Comparison of ENCODE assay signal across 11 cellular contexts in the genomic region with DNA sequence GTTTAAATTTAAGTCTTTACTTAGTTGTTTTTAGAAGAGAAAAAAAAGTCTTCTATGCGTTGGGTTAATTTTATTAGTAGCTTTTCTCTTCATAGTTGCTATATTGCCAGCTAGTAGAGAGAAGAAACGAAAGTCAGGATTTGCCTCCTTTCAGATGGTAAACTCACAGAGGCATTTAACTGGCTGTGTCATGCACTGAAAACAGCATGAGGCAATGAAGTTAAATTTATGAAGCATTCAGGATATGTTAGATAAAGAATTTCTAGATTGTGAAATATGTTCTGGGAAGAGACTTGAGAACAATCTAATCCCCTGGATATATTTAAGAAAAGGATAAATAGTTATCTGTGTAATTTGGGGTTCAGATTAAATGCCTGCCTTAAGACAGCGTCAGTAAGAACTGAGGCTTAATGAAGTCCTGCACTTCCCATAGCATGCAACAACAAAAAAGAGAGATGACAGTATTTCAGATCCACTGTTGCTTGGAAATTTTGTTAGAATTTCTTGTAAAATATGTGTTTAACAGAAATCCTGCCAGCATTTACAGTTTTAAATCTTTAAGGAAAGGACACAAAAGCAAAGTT. TPM values are rescaled to one million over a fixed set of nuclear protein-coding genes. Genes with fewer than 3 reads are reported as not detected.
A peak's percentile ranks its signal among the peaks of the same experiment; 100 is the strongest.
DNase-seq lines count a peak whose midpoint lies in the region; ATAC-seq, FAIRE-seq and TF ChIP-seq lines count a peak whose summit lies in the region.
"Had no signal": no experiment of that assay in that cellular context is flagged by ENCODE, and none has a peak within 500 bp of the region (broad histone marks: within the 10 kb centered on the region; RNA-seq: fewer than 3 reads in every experiment).

No MANE protein-coding gene starts in this region.

- FAIRE-seq in K562 (lab: Jason Lieb, UNC) (no peak), urothelium cell line (lab: Jason Lieb, UNC) (no peak)

- no peak for TF ChIP-seq POLR2A in K562 (conservative IDR thresholded peaks at IDR 0.05)
- TF ChIP-seq POLR2A in gastrocnemius medialis (IDR thresholded peaks at IDR 0.05) = peak in 1 of 2 donors; percentile 12

- no peak overlapping the region for H3K9ac ChIP-seq in K562 (ENCODE audit: insufficient read depth in 1 of 2, low read depth in 2 of 2, low read length in 2 of 2)
- H3K9ac ChIP-seq: SK-N-SH had no signal

- POLR2A ChIA-PET in K562 (lab: Yijun Ruan, JAX) = interaction anchor here (0.6 kb wide), 1 partner anchor 24 kb away, joined by 4 read pairs; no protein-coding TSS in a partner anchor

- intact Hi-C loops in K562 (cut with micrococcal nuclease) (no loop called here), gastrocnemius medialis (cut with DNase I; ENCODE audit: low total_unique reads) (loop anchor here (5.0 to 10.0 kb wide), 3 partner anchors 142 to 332 kb away; partner anchors contain the start of genes FAM20B and RALGPS2)

- no peaks in the 10 kb centered on the region for H3K9me3 Mint-ChIP-seq in activated T-cell treated with anti-CD3 and anti-CD28 coated beads, Interleukin-2, amount 50 U/mL, for 4 hours

- H3K9me3 ChIP-seq in K562 (replicated peaks; ENCODE audit: control insufficient read depth, insufficient read depth, low read depth, low read length) (no peaks in the 10 kb centered on the region), gastrocnemius medialis (no peaks in the 10 kb centered on the region)
- H3K9me3 ChIP-seq: SK-N-SH had no signal

- WGBS in K562 (ENCODE audit: insufficient coverage, low coverage, missing lambda C conversion rate) = 1% methylated on average over 3 of the region's 3 CpGs

- H3K27me3 Mint-ChIP-seq in activated T-cell treated with anti-CD3 and anti-CD28 coated beads, Interleukin-2, amount 50 U/mL, for 4 hours (ENCODE audit: low read depth) = no peaks in the 10 kb centered on the region

- TF ChIP-seq CTCF in K562 (IDR thresholded peaks at IDR 0.05 in 2 of 3, conservative IDR thresholded peaks at IDR 0.05 in 1 of 3; ENCODE audit: insufficient read depth in 2 of 3, low read depth in 1 of 3, low read length in 3 of 3) (no peak), gastrocnemius medialis (IDR thresholded peaks at IDR 0.05 in 4 of 5, conservative IDR thresholded peaks at IDR 0.05 in 1 of 5) (peak in 1 of 5 experiments; percentile 16)

- peaks cover 3% of the 10 kb centered on the region for H3K36me3 Mint-ChIP-seq in activated T-cell treated with anti-CD3 and anti-CD28 coated beads, Interleukin-2, amount 50 U/mL, for 4 hours (ENCODE audit: insufficient read depth)
- H3K36me3 Mint-ChIP-seq: activated CD8-positive, alpha-beta memory T cell treated with anti-CD3 and anti-CD28 coated beads, Interleukin-2, amount 10 ng/mL, durations not matched to agents 7 days and 5 days had no signal

- CTCF ChIA-PET in K562 (lab: Yijun Ruan, JAX; ENCODE audit: low intra/inter-chr PET ratio) = no interaction called here

- H3K4me1 ChIP-seq in K562 (replicated peaks in 1 of 2; ENCODE audit: control insufficient read depth in 2 of 2, insufficient read depth in 2 of 2, low read length in 2 of 2) (no peaks in the 10 kb centered on the region), gastrocnemius medialis (peaks cover 36 to 49% of the 10 kb centered on the region in 2 donors)

- H3K27ac ChIP-seq in K562 (ENCODE audit: extremely low read depth, low read depth, low read length) (no peak overlapping the region), gastrocnemius medialis (peak overlapping the region; percentile 76 to 84 (median 82))

- TF ChIP-seq EP300 in K562 (IDR thresholded peaks at IDR 0.05; ENCODE audit: low read length) = no peak

- ATAC-seq in K562 = no peak
- ATAC-seq in gastrocnemius medialis = peak; percentile 78 to 81
- no peak for ATAC-seq in SK-N-SH treated with all-trans-retinoic acid at 6 μM for 48 hours
- ATAC-seq in HG03354 (IDR thresholded peaks at IDR 0.05; ENCODE audit: poor library complexity, severe bottlenecking, unreplicated experiment) = no peak
- no peak for ATAC-seq in activated T-cell treated with anti-CD3 and anti-CD28 coated beads, Interleukin-2, amount 50 U/mL, for 4 hours
- ATAC-seq: activated CD8-positive, alpha-beta memory T cell treated with anti-CD3 and anti-CD28 coated beads, Interleukin-2, amount 10 ng/mL, durations not matched to agents 7 days and 5 days had no signal

- no peak for TF ChIP-seq RAD21 in K562 (CRISPR knock-in tag; conservative IDR thresholded peaks at IDR 0.05 in 1 of 2, IDR thresholded peaks at IDR 0.05 in 1 of 2)

- no peak overlapping the region for H3K4me2 ChIP-seq in K562 (ENCODE audit: insufficient read depth, low read length)
- H3K4me2 ChIP-seq: SK-N-SH had no signal

- no peaks in the 10 kb centered on the region for H3K36me3 ChIP-seq in K562 (ENCODE audit: control insufficient read depth, insufficient read depth, low read length)
- H3K36me3 ChIP-seq in gastrocnemius medialis = no peaks in the 10 kb centered on the region

- peaks cover 5 to 7% of the 10 kb centered on the region in 2 experiments; a peak in 3 of 5 replicates for H3K27me3 ChIP-seq in K562 (ENCODE audit: control insufficient read depth in 2 of 2, insufficient read depth in 2 of 2, low read length in 2 of 2)
- no peaks in the 10 kb centered on the region for H3K27me3 ChIP-seq in gastrocnemius medialis

- H3K9me1 ChIP-seq in K562 (ENCODE audit: control insufficient read depth, insufficient read depth, low read length) = no peaks in the 10 kb centered on the region

- H3K4me3 Mint-ChIP-seq in activated T-cell treated with anti-CD3 and anti-CD28 coated beads, Interleukin-2, amount 50 U/mL, for 4 hours = no peak overlapping the region
- H3K4me3 Mint-ChIP-seq: activated CD8-positive, alpha-beta memory T cell treated with anti-CD3 and anti-CD28 coated beads, Interleukin-2, amount 10 ng/mL, durations not matched to agents 7 days and 5 days had no signal

- in situ Hi-C loops in K562 (cut with MboI) = no loop called here
- in situ Hi-C loops in gastrocnemius medialis (cut with MboI; ENCODE audit: low sequenced_read_pairs in 4 of 4) = no loop called here

- BruUV-seq in K562 (replicated peaks; lab: Mats Ljungman, UMichigan) = no TSS peak

- no peaks in the 10 kb centered on the region for H4K20me1 ChIP-seq in K562 (replicated peaks; ENCODE audit: control insufficient read depth, insufficient read depth, low read length)

- DNase-seq in ELR (ENCODE audit: low read depth) (peak; percentile 28), K562 (ENCODE audit: extremely low read depth in 1 of 4, low spot score in 3 of 4) (no peak), iPS DF 4.7 (ENCODE audit: extremely low read depth, low spot score) (peak; percentile 9), gastrocnemius medialis (no peak), urothelium cell line (ENCODE audit: low spot score) (no peak)
- no peak for DNase-seq in activated T-cell treated with anti-CD3 and anti-CD28 coated beads, Interleukin-2, amount 50 U/mL, for 4 hours
- DNase-seq: activated CD8-positive, alpha-beta memory T cell treated with anti-CD3 and anti-CD28 coated beads, Interleukin-2, amount 10 ng/mL, durations not matched to agents 7 days and 5 days; NCI-H2171; SK-N-SH had no signal

- H3K4me1 Mint-ChIP-seq in activated T-cell treated with anti-CD3 and anti-CD28 coated beads, Interleukin-2, amount 50 U/mL, for 4 hours (ENCODE audit: low read depth) = peaks cover 6% of the 10 kb centered on the region

- H3K4me3 ChIP-seq in K562 = no peak overlapping the region
- peak overlapping the region; percentile 54 to 63 (median 58) for H3K4me3 ChIP-seq in gastrocnemius medialis

- no peak overlapping the region for H2AFZ ChIP-seq in K562 (ENCODE audit: low read depth, low read length)

- H3K79me2 ChIP-seq in K562 (ENCODE audit: control insufficient read depth, insufficient read depth, low read length) = no peaks in the 10 kb centered on the region

TF ChIP-seq in K562, 482 proteins besides CTCF, POLR2A, EP300 and RAD21:
- TF ChIP-seq CEBPG (CRISPR knock-in tag; IDR thresholded peaks at IDR 0.05) (no peak), CEBPG (tag; conservative IDR thresholded peaks at IDR 0.05 in 1 of 2, IDR thresholded peaks at IDR 0.05 in 1 of 2) (peak; percentile 34 to 43; a peak in 1 of 4 replicates), CEBPB (tag; IDR thresholded peaks at IDR 0.05) (peak; percentile 77), BHLHE40 (IDR thresholded peaks at IDR 0.05; ENCODE audit: low read length) (no peak)

TF ChIP-seq in SK-N-SH treated with all-trans-retinoic acid at 6 μM for 48 hours, 23 proteins besides CTCF, POLR2A, EP300 and RAD21 (continues in another document):
- TF ChIP-seq, protein P1, sequence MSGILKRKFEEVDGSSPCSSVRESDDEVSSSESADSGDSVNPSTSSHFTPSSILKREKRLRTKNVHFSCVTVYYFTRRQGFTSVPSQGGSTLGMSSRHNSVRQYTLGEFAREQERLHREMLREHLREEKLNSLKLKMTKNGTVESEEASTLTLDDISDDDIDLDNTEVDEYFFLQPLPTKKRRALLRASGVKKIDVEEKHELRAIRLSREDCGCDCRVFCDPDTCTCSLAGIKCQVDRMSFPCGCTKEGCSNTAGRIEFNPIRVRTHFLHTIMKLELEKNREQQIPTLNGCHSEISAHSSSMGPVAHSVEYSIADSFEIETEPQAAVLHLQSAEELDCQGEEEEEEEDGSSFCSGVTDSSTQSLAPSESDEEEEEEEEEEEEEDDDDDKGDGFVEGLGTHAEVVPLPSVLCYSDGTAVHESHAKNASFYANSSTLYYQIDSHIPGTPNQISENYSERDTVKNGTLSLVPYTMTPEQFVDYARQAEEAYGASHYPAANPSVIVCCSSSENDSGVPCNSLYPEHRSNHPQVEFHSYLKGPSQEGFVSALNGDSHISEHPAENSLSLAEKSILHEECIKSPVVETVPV (CRISPR knock-in tag; IDR thresholded peaks at IDR 0.05) = no peak
- no peak for TF ChIP-seq OSR1 (CRISPR knock-in tag; IDR thresholded peaks at IDR 0.05)
- TF ChIP-seq SNAI2 (CRISPR knock-in tag; IDR thresholded peaks at IDR 0.05) = no peak

RNA-seq across cellular contexts. Expression of gene ANGPTL1, which starts 1.7 kb away (rescaled TPM):
- total RNA-seq in K562 (2011; cell fraction: chromatin; rRNA removed; ENCODE audit: low replicate concordance) = not detected in 2 replicates
- total RNA-seq in K562 (2011; cell fraction: nucleolus; rRNA removed) = not detected in 2 replicates
- total RNA-seq in K562 (2011; cell fraction: nucleoplasm; rRNA removed) = not detected in 2 replicates
- total RNA-seq in K562 (2014; rRNA removed) (not detected in 2 replicates), K562 (2014; rRNA removed; fragmentation: Illumina TruSeq; extraction: Trizol) (not detected in 2 replicates), K562 (2015; rRNA removed; fragmentation: Illumina TruSeq; extraction: Trizol) (not detected in 2 replicates), K562 (2021) (0.04 TPM in 1 of 2 replicates, not detected in the other), gastrocnemius medialis (10 to 100 TPM; 15.7 to 75.2 (median 42.8) TPM)
- polyA plus RNA-seq in K562 (2011; rRNA removed) (not detected in 2 replicates), K562 (2014; fragmentation: Illumina TruSeq; extraction: Trizol) (not detected in 2 replicates), K562 (2014; fragmentation: Nextera tagmentation; extraction: Ambion mirVana) (under 1 TPM in 1 of 2 experiments, not detected in 1; 0.06 TPM), K562 (2014; rRNA removed) (not detected in 2 replicates)
- polyA plus RNA-seq in K562 (2011; cell fraction: cytosol; rRNA removed) = not detected in 2 replicates
- not detected in 2 replicates for polyA plus RNA-seq in K562 (2011; cell fraction: nucleus; rRNA removed)
- not detected in 2 replicates for polyA plus RNA-seq in K562 (2012)
- polyA minus RNA-seq in K562 (2011; rRNA and poly(A)+ RNA removed) = not detected in 2 replicates
- not detected in 2 replicates for polyA minus RNA-seq in K562 (2011; cell fraction: cytosol; rRNA and poly(A)+ RNA removed)
- polyA minus RNA-seq in K562 (2011; cell fraction: nucleus; rRNA and poly(A)+ RNA removed) = not detected in 2 replicates
- not detected for total RNA-seq in activated T-cell treated with anti-CD3 and anti-CD28 coated beads, Interleukin-2, amount 50 U/mL, for 4 hours
- total RNA-seq: activated CD8-positive, alpha-beta memory T cell treated with anti-CD3 and anti-CD28 coated beads, Interleukin-2, amount 10 ng/mL, durations not matched to agents 7 days and 5 days had no signal
- polyA plus RNA-seq: SK-N-SH had no signal

Comparison
In these comparisons a context has a peak if more than half of its experiments do, and no peak if none do; other contexts are left out.
1. DNase-seq: peak in ELR (single experiment) and iPS DF 4.7 (single experiment); none in K562 (0 of 4), gastrocnemius medialis (0 of 2), urothelium cell line (single experiment) and activated T-cell treated with anti-CD3 and anti-CD28 coated beads, Interleukin-2, amount 50 U/mL, for 4 hours (single experiment).
2. ATAC-seq: peak in gastrocnemius medialis (2 of 2); none in K562 (single experiment), SK-N-SH treated with all-trans-retinoic acid at 6 μM for 48 hours (single experiment), HG03354 (single experiment) and activated T-cell treated with anti-CD3 and anti-CD28 coated beads, Interleukin-2, amount 50 U/mL, for 4 hours (0 of 2).
3. RNA of gene ANGPTL1, which starts 1.7 kb away (total RNA-seq): 15.7 to 75.2 TPM in gastrocnemius medialis; not detected in activated T-cell treated with anti-CD3 and anti-CD28 coated beads, Interleukin-2, amount 50 U/mL, for 4 hours and 0.04 TPM in K562; every median in the first group is over 10 times any median in the second.